Comparison of ENCODE assay signal across 26 cellular contexts in the genomic region with DNA sequence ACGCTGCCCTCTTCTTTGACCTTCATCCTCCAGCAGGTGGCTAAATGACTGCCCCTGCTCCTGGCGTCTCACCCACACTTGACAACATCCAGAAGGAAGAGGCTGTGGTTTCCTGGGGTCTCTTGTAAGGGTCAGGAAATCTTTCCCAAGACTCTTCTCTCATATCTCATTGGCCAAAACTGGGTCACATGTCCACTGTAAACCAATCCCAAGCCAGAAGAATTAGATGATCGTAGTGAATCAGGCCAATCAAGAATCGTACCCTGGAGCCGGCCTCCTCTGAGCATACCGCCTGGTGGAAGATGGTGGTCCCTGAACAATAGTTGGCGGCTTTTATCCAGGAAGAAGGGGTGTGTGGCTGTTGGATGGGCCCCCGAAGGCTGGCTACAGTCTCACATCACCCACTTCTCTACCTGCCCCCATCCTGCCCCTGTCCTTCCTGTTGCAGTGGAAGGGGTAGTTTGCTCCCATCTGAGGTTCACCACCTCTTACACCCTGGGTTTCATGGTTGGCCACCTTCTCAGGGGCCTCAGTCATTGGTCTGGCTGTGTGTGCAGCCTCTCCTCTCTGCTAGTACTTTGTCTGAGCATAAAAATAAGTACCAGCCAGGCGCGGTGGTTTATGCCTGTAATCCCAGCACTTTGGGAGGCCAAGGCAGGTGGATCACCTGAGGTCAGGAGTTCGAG. TPM values are rescaled to one million over a fixed set of nuclear protein-coding genes. Genes with fewer than 3 reads are reported as not detected.
"Had no signal": no experiment of that assay in that cellular context is flagged by ENCODE, and none has a peak within 500 bp of the region (broad histone marks: within the 10 kb centered on the region; RNA-seq: fewer than 3 reads in every experiment).

No MANE protein-coding gene starts in this region.

- H3K9me3 ChIP-seq: gastrocnemius medialis, heart right ventricle, left lung, transverse colon, vagina had no signal

- FAIRE-seq: bronchial epithelial cell had no signal

- H3K4me3 ChIP-seq: gastrocnemius medialis, heart right ventricle, left lung, transverse colon, vagina had no signal

- H3K4me3 Mint-ChIP-seq: activated CD4-positive, alpha-beta memory T cell treated with anti-CD3 and anti-CD28 coated beads for 36 hours; activated CD4-positive, alpha-beta T cell treated with anti-CD3 and anti-CD28 coated beads for 36 hours; activated naive CD8-positive, alpha-beta T cell; activated T-cell treated with anti-CD3 and anti-CD28 coated beads, Interleukin-2, amount 50 U/mL, for 4 hours; naive thymus-derived CD4-positive, alpha-beta T cell; T-helper 17 cell had no signal

- H3K4me1 Mint-ChIP-seq: activated CD4-positive, alpha-beta T cell treated with anti-CD3 and anti-CD28 coated beads for 36 hours had no signal

- H3K9me3 Mint-ChIP-seq: activated CD4-positive, alpha-beta memory T cell treated with anti-CD3 and anti-CD28 coated beads for 36 hours; activated T-cell treated with anti-CD3 and anti-CD28 coated beads, Interleukin-2, amount 50 U/mL, for 4 hours; naive thymus-derived CD4-positive, alpha-beta T cell had no signal

- H3K27me3 Mint-ChIP-seq: activated CD4-positive, alpha-beta memory T cell treated with anti-CD3 and anti-CD28 coated beads for 36 hours; activated CD4-positive, alpha-beta T cell treated with anti-CD3 and anti-CD28 coated beads for 36 hours; activated naive CD8-positive, alpha-beta T cell had no signal

- H3K4me1 ChIP-seq: gastrocnemius medialis, heart right ventricle, left lung, transverse colon, vagina had no signal

- H3K27me3 ChIP-seq: gastrocnemius medialis, heart right ventricle, left lung, transverse colon, vagina had no signal

- H3K27ac Mint-ChIP-seq: activated CD4-positive, alpha-beta memory T cell treated with anti-CD3 and anti-CD28 coated beads for 36 hours; activated CD4-positive, alpha-beta T cell treated with anti-CD3 and anti-CD28 coated beads for 36 hours; activated naive CD8-positive, alpha-beta T cell; T-helper 17 cell had no signal

- H3K36me3 Mint-ChIP-seq: activated CD4-positive, alpha-beta memory T cell treated with anti-CD3 and anti-CD28 coated beads for 36 hours; activated naive CD8-positive, alpha-beta T cell; naive thymus-derived CD4-positive, alpha-beta T cell had no signal

- H3K36me3 ChIP-seq: gastrocnemius medialis, heart right ventricle, left lung, transverse colon, vagina, WERI-Rb-1 had no signal

- H3K27ac ChIP-seq: gastrocnemius medialis, heart right ventricle, left lung, transverse colon, vagina, WERI-Rb-1 had no signal

- DNase-seq: activated CD4-positive, alpha-beta memory T cell treated with anti-CD3 and anti-CD28 coated beads for 36 hours; activated CD4-positive, alpha-beta T cell treated with anti-CD3 and anti-CD28 coated beads for 36 hours; activated effector memory CD4-positive, alpha-beta T cell treated with anti-CD3 and anti-CD28 coated beads, Interleukin-2, amount 50 U/mL, for 16 hours; activated T-cell treated with anti-CD3 and anti-CD28 coated beads, Interleukin-2, amount 50 U/mL, for 4 hours; aorta; dermis blood vessel endothelial cell; gastrocnemius medialis; heart right ventricle; islet precursor cell; left lung; mammary epithelial cell; naive thymus-derived CD4-positive, alpha-beta T cell; nucleus accumbens; stimulated activated CD4-positive, alpha-beta T cell treated with anti-CD3 and anti-CD28 coated beads, Interleukin-2, amount 100 ng/mL, for 48 hours; stimulated activated naive CD4-positive, alpha-beta T cell treated with Interleukin-2 at 50 U/mL for 16 hours; substantia nigra; T-helper 17 cell; transverse colon; WERI-Rb-1 had no signal

- ATAC-seq: activated CD4-positive, alpha-beta T cell treated with anti-CD3 and anti-CD28 coated beads for 36 hours; activated T-cell treated with anti-CD3 and anti-CD28 coated beads, Interleukin-2, amount 50 U/mL, for 4 hours; gastrocnemius medialis; heart right ventricle; left lung; naive thymus-derived CD4-positive, alpha-beta T cell; T-helper 17 cell had no signal

RNA-seq across cellular contexts. Expression of gene SAG, which starts 3.8 kb away (rescaled TPM):
- total RNA-seq: activated T-cell treated with anti-CD3 and anti-CD28 coated beads, Interleukin-2, amount 50 U/mL, for 4 hours; aorta; bronchial epithelial cell; cerebellum; dermis blood vessel endothelial cell; epithelial cell of proximal tubule; heart right ventricle; left lung; mammary epithelial cell; posterior vena cava; skeletal muscle tissue; transverse colon; vagina had no signal
- polyA plus RNA-seq: aorta; heart right ventricle; mammary epithelial cell; naive thymus-derived CD4-positive, alpha-beta T cell had no signal
